Comparison of ENCODE assay signal across 14 cellular contexts in genomic region chr22:21622624-21623401, GRCh38. TPM values are rescaled to one million over a fixed set of nuclear protein-coding genes. Genes with fewer than 3 reads are reported as not detected.
DNase-seq lines count a peak whose midpoint lies in the region; ATAC-seq and TF ChIP-seq lines count a peak whose summit lies in the region.
"Had no signal": no experiment of that assay in that cellular context is flagged by ENCODE, and none has a peak within 500 bp of the region (broad histone marks: within the 10 kb centered on the region; RNA-seq: fewer than 3 reads in every experiment).

No MANE protein-coding gene starts in this region.

- H3K27ac ChIP-seq in CD4-positive, CD25-positive, alpha-beta regulatory T cell (ENCODE audit: insufficient read depth, low read length, poor library complexity, severe bottlenecking): no peak overlapping the region
- H3K27ac ChIP-seq: body of pancreas had no signal

- no peak overlapping the region for H3K4me3 Mint-ChIP-seq in CD4-positive, CD25-positive, alpha-beta regulatory T cell
- H3K4me3 Mint-ChIP-seq in HFFc6: 0 out of 2 replicates have a peak overlapping the region, but pooled peaks have one; percentile 15
- peak overlapping the region in 2 of 5 experiments; percentile 45 to 70 for H3K4me3 Mint-ChIP-seq in brain
- peak overlapping the region; percentile 65 for H3K4me3 Mint-ChIP-seq in neural crest cell
- H3K4me3 Mint-ChIP-seq: activated T-cell treated with anti-CD3 and anti-CD28 coated beads, Interleukin-2, amount 50 U/mL, for 4 hours; T-cell had no signal

- peaks cover 12% of the 10 kb centered on the region for H3K4me1 ChIP-seq in CD4-positive, CD25-positive, alpha-beta regulatory T cell (ENCODE audit: control insufficient read depth, insufficient read depth, low read length, poor library complexity, severe bottlenecking)
- H3K4me1 ChIP-seq: BE2C had no signal

- H3K36me3 ChIP-seq in CD4-positive, CD25-positive, alpha-beta regulatory T cell (ENCODE audit: control insufficient read depth, insufficient read depth, low read length): peaks cover 51% of the 10 kb centered on the region

- H3K9me3 ChIP-seq in CD4-positive, CD25-positive, alpha-beta regulatory T cell (ENCODE audit: control insufficient read depth in 2 of 2, low read length in 2 of 2): no peaks in the 10 kb centered on the region
- H3K9me3 ChIP-seq: BE2C, body of pancreas had no signal

- H3K36me3 Mint-ChIP-seq in CD4-positive, CD25-positive, alpha-beta regulatory T cell: peaks cover 8% of the 10 kb centered on the region
- H3K36me3 Mint-ChIP-seq in HFFc6 (ENCODE audit: low read depth) (peaks cover 2% of the 10 kb centered on the region), brain (peaks cover 16% of the 10 kb centered on the region), neural crest cell (ENCODE audit: low read depth) (peaks cover 2% of the 10 kb centered on the region)

- no peak for DNase-seq in CD4-positive, CD25-positive, alpha-beta regulatory T cell
- DNase-seq in HFFc6: no peak
- no peak for DNase-seq in neural crest cell (ENCODE audit: low read depth, low spot score)
- no peak for DNase-seq in D341Med (ENCODE audit: low spot score)
- DNase-seq: activated T-cell treated with anti-CD3 and anti-CD28 coated beads, Interleukin-2, amount 50 U/mL, for 4 hours; BE2C; body of pancreas; NCI-H187 treated with DMSO at 0.1 percent for 48 hours; NCI-H510A; T-cell had no signal

- ATAC-seq in CD4-positive, CD25-positive, alpha-beta regulatory T cell (ENCODE audit: low read depth in 2 of 2): no peak
- ATAC-seq in GM18502 (IDR thresholded peaks at IDR 0.05; ENCODE audit: poor library complexity, unreplicated experiment): no peak
- ATAC-seq in HG02970 (IDR thresholded peaks at IDR 0.05; ENCODE audit: low FRiP score, unreplicated experiment): no peak
- ATAC-seq: activated T-cell treated with anti-CD3 and anti-CD28 coated beads, Interleukin-2, amount 50 U/mL, for 4 hours; body of pancreas had no signal

- peak overlapping the region; percentile 41 to 64 (median 56) for H3K27ac Mint-ChIP-seq in CD4-positive, CD25-positive, alpha-beta regulatory T cell
- H3K27ac Mint-ChIP-seq in HFFc6 (peak overlapping the region; percentile 9; the same call in 1 of the 2 replicates), brain (peak overlapping the region in 4 of 5 experiments; percentile 61 to 95 (median 82)), neural crest cell (ENCODE audit: unreplicated experiment) (peak overlapping the region; percentile 87)

- no peak overlapping the region for H3K4me3 ChIP-seq in CD4-positive, CD25-positive, alpha-beta regulatory T cell (ENCODE audit: low read depth, low read length)
- H3K4me3 ChIP-seq: body of pancreas had no signal

- no peak for TF ChIP-seq CTCF in HFFc6 (IDR thresholded peaks at IDR 0.05)
- no peak for TF ChIP-seq CTCF in brain (conservative IDR thresholded peaks at IDR 0.05)
- TF ChIP-seq CTCF in neural crest cell (conservative IDR thresholded peaks at IDR 0.05): no peak

- no peaks in the 10 kb centered on the region for H3K9me3 Mint-ChIP-seq in CD4-positive, CD25-positive, alpha-beta regulatory T cell
- H3K9me3 Mint-ChIP-seq in HFFc6 (no peaks in the 10 kb centered on the region; the same call in 1 of the 2 replicates), brain (no peaks in the 10 kb centered on the region), neural crest cell (no peaks in the 10 kb centered on the region)
- H3K9me3 Mint-ChIP-seq: activated T-cell treated with anti-CD3 and anti-CD28 coated beads, Interleukin-2, amount 50 U/mL, for 4 hours; T-cell had no signal

- H3K27me3 ChIP-seq in CD4-positive, CD25-positive, alpha-beta regulatory T cell (ENCODE audit: control insufficient read depth, insufficient read depth, low read length): no peaks in the 10 kb centered on the region
- H3K27me3 ChIP-seq: BE2C, body of pancreas had no signal

- peaks cover 9 to 50% (median 28%) of the 10 kb centered on the region in 4 donors for H3K4me1 Mint-ChIP-seq in CD4-positive, CD25-positive, alpha-beta regulatory T cell
- H3K4me1 Mint-ChIP-seq in HFFc6 (ENCODE audit: low read depth): peaks cover 23% of the 10 kb centered on the region
- H3K4me1 Mint-ChIP-seq in brain: peaks cover 52% of the 10 kb centered on the region
- peaks cover 42% of the 10 kb centered on the region for H3K4me1 Mint-ChIP-seq in neural crest cell

- no peaks in the 10 kb centered on the region for H3K27me3 Mint-ChIP-seq in CD4-positive, CD25-positive, alpha-beta regulatory T cell
- H3K27me3 Mint-ChIP-seq in HFFc6 (ENCODE audit: insufficient read depth) (peaks cover 16% of the 10 kb centered on the region), brain (peaks cover 2% of the 10 kb centered on the region), neural crest cell (ENCODE audit: low read depth) (no peaks in the 10 kb centered on the region)
- H3K27me3 Mint-ChIP-seq: T-cell had no signal

RNA-seq across cellular contexts. Expression of gene YDJC, which starts 7.0 kb away (rescaled TPM):
- 34.4 TPM for total RNA-seq in CD4-positive, CD25-positive, alpha-beta regulatory T cell
- 10 to 100 TPM; 55.0 to 70.0 (median 55.6) TPM for polyA plus RNA-seq in CD4-positive, CD25-positive, alpha-beta regulatory T cell
- 10 to 100 TPM; 18.6 to 29.5 (median 20.0) TPM for total RNA-seq in HFFc6 (2021; fragmentation: NEBNext Ultra II Directional; extraction: Animal tissue kit (Norgen Biotek cat#: 25700))
- 16.1 TPM for polyA plus RNA-seq in brain (ENCODE audit: insufficient read depth, low read depth, low replicate concordance)
- 17.0 and 18.4 TPM in 2 replicates for total RNA-seq in neural crest cell

RNA-seq across cellular contexts. Expression of gene CCDC116, which starts 9.7 kb away (rescaled TPM):
- total RNA-seq in CD4-positive, CD25-positive, alpha-beta regulatory T cell: not detected
- polyA plus RNA-seq in CD4-positive, CD25-positive, alpha-beta regulatory T cell: not detected
- total RNA-seq in HFFc6 (2021; fragmentation: NEBNext Ultra II Directional; extraction: Animal tissue kit (Norgen Biotek cat#: 25700)): under 1 TPM; 0.16 to 0.33 (median 0.23) TPM
- polyA plus RNA-seq in brain (ENCODE audit: insufficient read depth, low read depth, low replicate concordance): 0.24 TPM
- 1.2 and 1.3 TPM in 2 replicates for total RNA-seq in neural crest cell
- total RNA-seq: lung microvascular endothelial cell had no signal

RNA-seq across cellular contexts. Expression of gene SDF2L1, which starts 19.3 kb away (rescaled TPM):
- total RNA-seq in CD4-positive, CD25-positive, alpha-beta regulatory T cell: 29.9 TPM
- 10 to 100 TPM; 65.4 to 89.3 (median 75.5) TPM for polyA plus RNA-seq in CD4-positive, CD25-positive, alpha-beta regulatory T cell
- 10 to 100 TPM; 49.1 to 63.5 (median 55.6) TPM for total RNA-seq in HFFc6 (2021; fragmentation: NEBNext Ultra II Directional; extraction: Animal tissue kit (Norgen Biotek cat#: 25700))
- polyA plus RNA-seq in brain (ENCODE audit: insufficient read depth, low read depth, low replicate concordance): 19.1 TPM
- 29.4 and 33.8 TPM in 2 replicates for total RNA-seq in neural crest cell

RNA-seq across cellular contexts. Expression of gene PPIL2, which starts 43.0 kb away (rescaled TPM):
- total RNA-seq in CD4-positive, CD25-positive, alpha-beta regulatory T cell: 83.0 TPM
- polyA plus RNA-seq in CD4-positive, CD25-positive, alpha-beta regulatory T cell: 10 to 100 TPM; 24.3 to 29.3 (median 27.0) TPM
- total RNA-seq in HFFc6 (2021; fragmentation: NEBNext Ultra II Directional; extraction: Animal tissue kit (Norgen Biotek cat#: 25700)): 10 to 100 TPM; 34.9 to 42.2 (median 39.4) TPM
- 25.8 TPM for polyA plus RNA-seq in brain (ENCODE audit: insufficient read depth, low read depth, low replicate concordance)
- 39.7 and 41.9 TPM in 2 replicates for total RNA-seq in neural crest cell

RNA-seq across cellular contexts. Expression of gene UBE2L3, which starts 55.3 kb away (rescaled TPM):
- total RNA-seq in CD4-positive, CD25-positive, alpha-beta regulatory T cell: 33.7 TPM
- 100 to 1,000 TPM in 3 of 4 donors, 10 to 100 TPM in 1; 98.4 to 124 (median 110) TPM for polyA plus RNA-seq in CD4-positive, CD25-positive, alpha-beta regulatory T cell
- total RNA-seq in HFFc6 (2021; fragmentation: NEBNext Ultra II Directional; extraction: Animal tissue kit (Norgen Biotek cat#: 25700)): 10 to 100 TPM; 82.7 to 93.3 (median 88.7) TPM
- polyA plus RNA-seq in brain (ENCODE audit: insufficient read depth, low read depth, low replicate concordance): 89.0 TPM
- 76.9 and 83.5 TPM in 2 replicates for total RNA-seq in neural crest cell

Comparison
In these comparisons a context has a peak if more than half of its experiments do, and no peak if none do; other contexts are left out.
1. H3K27ac Mint-ChIP-seq: peak in every context shown above with its lines; median percentile 87 in neural crest cell; 82 in brain; 56 in CD4-positive, CD25-positive, alpha-beta regulatory T cell; 9 in HFFc6.
2. H3K4me3 Mint-ChIP-seq: peak in HFFc6 (single experiment) and neural crest cell (single experiment); none in CD4-positive, CD25-positive, alpha-beta regulatory T cell (0 of 4).